ENCODE assay signal across 1 cellular context in genomic region chr14:96592591-96593388, GRCh38.
TF ChIP-seq lines count a peak whose summit lies in the region.

No MANE protein-coding gene starts in this region.

TF ChIP-seq in WTC11, 78 proteins besides CTCF, POLR2A, EP300 and RAD21 (continued from another document):
- TF ChIP-seq ARID4B (CRISPR knock-in tag; IDR thresholded peaks at IDR 0.05; ENCODE audit: borderline replicate concordance) (no peak), ZNF416 (CRISPR knock-in tag; IDR thresholded peaks at IDR 0.05) (0 out of 2 replicates have a peak, but pooled peaks have one; percentile 46), PREB (CRISPR knock-in tag; IDR thresholded peaks at IDR 0.05; ENCODE audit: borderline replicate concordance) (no peak), ZNF532 (CRISPR knock-in tag; IDR thresholded peaks at IDR 0.05; ENCODE audit: borderline replicate concordance) (no peak)
